In genomic region chr20:53413188-53413631, GRCh38 we compare ENCODE assay signal across 8 cellular contexts.
DNase-seq lines count a peak whose midpoint lies in the region; ATAC-seq and TF ChIP-seq lines count a peak whose summit lies in the region.

No MANE protein-coding gene starts in this region.

- H3K4me1 ChIP-seq in gastroesophageal sphincter = no peaks in the 10 kb centered on the region

- ATAC-seq in GM19351 (IDR thresholded peaks at IDR 0.05; ENCODE audit: unreplicated experiment) = peak; percentile 98
- ATAC-seq in HG03520 (IDR thresholded peaks at IDR 0.05; ENCODE audit: unreplicated experiment) = peak; percentile 91
- no peak for ATAC-seq in gastroesophageal sphincter

- H3K9me3 Mint-ChIP-seq in CD14-positive monocyte (no peaks in the 10 kb centered on the region), progenitor cell of endocrine pancreas (ENCODE audit: low read depth) (no peaks in the 10 kb centered on the region)
- H3K9me3 Mint-ChIP-seq in T-helper 2 cell treated with Interferon-gamma antibody and Interleukin-4, amounts not matched to agents 5 μg/mL and 100 μg/mL, for 36 hours = no peaks in the 10 kb centered on the region

- DNase-seq in CD14-positive monocyte (ENCODE audit: low spot score) = no peak
- DNase-seq in T-helper 2 cell treated with Interferon-gamma antibody and Interleukin-4, amounts not matched to agents 5 μg/mL and 100 μg/mL, for 36 hours (ENCODE audit: low spot score) = peak; percentile 16
- peak; percentile 36 for DNase-seq in effector CD8-positive, alpha-beta T cell (lab: John Stamatoyannopoulos, UW)
- DNase-seq in progenitor cell of endocrine pancreas (ENCODE audit: low spot score, unreplicated experiment) = peak; percentile 69
- no peak for DNase-seq in NCI-H2029 treated with DMSO at 0.1 percent for 48 hours (lab: John Stamatoyannopoulos, UW)

- H3K36me3 Mint-ChIP-seq in CD14-positive monocyte = no peaks in the 10 kb centered on the region
- no peaks in the 10 kb centered on the region for H3K36me3 Mint-ChIP-seq in T-helper 2 cell treated with Interferon-gamma antibody and Interleukin-4, amounts not matched to agents 5 μg/mL and 100 μg/mL, for 36 hours (ENCODE audit: low read depth)
- H3K36me3 Mint-ChIP-seq in progenitor cell of endocrine pancreas (ENCODE audit: insufficient read depth) = no peaks in the 10 kb centered on the region

- no peaks in the 10 kb centered on the region for H3K9me3 ChIP-seq in gastroesophageal sphincter

- peaks cover 0 to 7% (median 3%) of the 10 kb centered on the region in 3 donors for H3K27me3 Mint-ChIP-seq in CD14-positive monocyte (ENCODE audit: low read depth in 3 of 3)
- no peaks in the 10 kb centered on the region for H3K27me3 Mint-ChIP-seq in T-helper 2 cell treated with Interferon-gamma antibody and Interleukin-4, amounts not matched to agents 5 μg/mL and 100 μg/mL, for 36 hours (ENCODE audit: low read depth)
- no peaks in the 10 kb centered on the region for H3K27me3 Mint-ChIP-seq in progenitor cell of endocrine pancreas

- WGBS in gastroesophageal sphincter (ENCODE audit: low coverage in 1 of 2), 2 donors = 71 to 80% methylated on average over 10 to 12 of the region's 15 CpGs

- H3K27ac Mint-ChIP-seq in CD14-positive monocyte = no peak overlapping the region
- H3K27ac Mint-ChIP-seq in T-helper 2 cell treated with Interferon-gamma antibody and Interleukin-4, amounts not matched to agents 5 μg/mL and 100 μg/mL, for 36 hours = no peak overlapping the region
- H3K27ac Mint-ChIP-seq in progenitor cell of endocrine pancreas = peak overlapping the region; percentile 26

- intact Hi-C loops in CD14-positive monocyte (cut with micrococcal nuclease) = no loop called here

- TF ChIP-seq POLR2A in gastroesophageal sphincter (IDR thresholded peaks at IDR 0.05) = no peak

- TF ChIP-seq CTCF in CD14-positive monocyte (IDR thresholded peaks at IDR 0.05) (peak; percentile 36), progenitor cell of endocrine pancreas (IDR thresholded peaks at IDR 0.05; ENCODE audit: unreplicated experiment) (peak; percentile 76), gastroesophageal sphincter (IDR thresholded peaks at IDR 0.05) (no peak)

- H3K4me3 ChIP-seq in gastroesophageal sphincter = no peak overlapping the region

- H3K27ac ChIP-seq in gastroesophageal sphincter = no peak overlapping the region

- TF ChIP-seq EP300 in gastroesophageal sphincter (IDR thresholded peaks at IDR 0.05) = no peak

- H3K4me3 Mint-ChIP-seq in CD14-positive monocyte (peak overlapping the region; percentile 26 to 68), progenitor cell of endocrine pancreas (ENCODE audit: low read depth) (peak overlapping the region; percentile 9)
- no peak overlapping the region for H3K4me3 Mint-ChIP-seq in T-helper 2 cell treated with Interferon-gamma antibody and Interleukin-4, amounts not matched to agents 5 μg/mL and 100 μg/mL, for 36 hours

- no peaks in the 10 kb centered on the region for H3K36me3 ChIP-seq in gastroesophageal sphincter

- H3K27me3 ChIP-seq in gastroesophageal sphincter = peaks cover 13% of the 10 kb centered on the region

- H3K4me1 Mint-ChIP-seq in CD14-positive monocyte (peaks cover 4% of the 10 kb centered on the region), progenitor cell of endocrine pancreas (ENCODE audit: low read depth) (peaks cover 18% of the 10 kb centered on the region)
- H3K4me1 Mint-ChIP-seq in T-helper 2 cell treated with Interferon-gamma antibody and Interleukin-4, amounts not matched to agents 5 μg/mL and 100 μg/mL, for 36 hours (ENCODE audit: low read depth) = peaks cover 6% of the 10 kb centered on the region

Comparison
In these comparisons a context has a peak if more than half of its experiments do, and no peak if none do; other contexts are left out.
1. DNase-seq: peak in T-helper 2 cell treated with Interferon-gamma antibody and Interleukin-4, amounts not matched to agents 5 μg/mL and 100 μg/mL, for 36 hours (single experiment), effector CD8-positive, alpha-beta T cell (single experiment) and progenitor cell of endocrine pancreas (single experiment); none in CD14-positive monocyte (single experiment) and NCI-H2029 treated with DMSO at 0.1 percent for 48 hours (single experiment).
2. CTCF ChIP-seq: peak in CD14-positive monocyte (single experiment) and progenitor cell of endocrine pancreas (single experiment); none in gastroesophageal sphincter (0 of 4).